ENCODE assay signal across 21 cellular contexts in genomic region chr17:50278526-50279180, GRCh38. TPM values are rescaled to one million over a fixed set of nuclear protein-coding genes. Genes with fewer than 3 reads are reported as not detected.
A peak's percentile ranks its signal among the peaks of the same experiment; 100 is the strongest.
DNase-seq lines count a peak whose midpoint lies in the region; ATAC-seq, FAIRE-seq and TF ChIP-seq lines count a peak whose summit lies in the region.
"Had no signal": no experiment of that assay in that cellular context is flagged by ENCODE, and none has a peak within 500 bp of the region (broad histone marks: within the 10 kb centered on the region; RNA-seq: fewer than 3 reads in every experiment).

No MANE protein-coding gene starts in this region.

- H3K9me3 ChIP-seq in left ventricle myocardium inferior (replicated peaks) (no peaks in the 10 kb centered on the region), keratinocyte (ENCODE audit: control insufficient read depth, low read depth, low read length) (no peaks in the 10 kb centered on the region), OCI-LY7 (ENCODE audit: low read length) (no peaks in the 10 kb centered on the region)

- CTCF ChIA-PET in RWPE1 (lab: Yijun Ruan, JAX) (interaction anchor here (0.7 to 0.9 kb wide), 3 partner anchors 18 to 80 kb away, joined by 3 to 4 read pairs (median 3); no protein-coding TSS in a partner anchor), OCI-LY7 (lab: Charles Lee; ENCODE audit: unreplicated experiment) (no interaction called here)

- H3K27me3 ChIP-seq in left ventricle myocardium inferior (ENCODE audit: low read depth) (peaks cover 80% of the 10 kb centered on the region), keratinocyte (ENCODE audit: control insufficient read depth, extremely low read depth, insufficient read depth, low read length) (no peaks in the 10 kb centered on the region)

- ATAC-seq in left ventricle myocardium superior, result no peak
- ATAC-seq: Panc1 had no signal

- TF ChIP-seq CTCF in left ventricle myocardium inferior (IDR thresholded peaks at IDR 0.05; ENCODE audit: borderline replicate concordance), result no peak
- no peak for TF ChIP-seq CTCF in RWPE1 (conservative IDR thresholded peaks at IDR 0.05; ENCODE audit: low read depth)
- TF ChIP-seq CTCF in keratinocyte (optimal IDR thresholded peaks at IDR 0.05 in 1 of 3, IDR thresholded peaks at IDR 0.05 in 1 of 3, conservative IDR thresholded peaks at IDR 0.05 in 1 of 3; ENCODE audit: extremely low read depth in 1 of 3, insufficient read depth in 2 of 3, low read length in 3 of 3), result no peak
- TF ChIP-seq CTCF in OCI-LY7 (conservative IDR thresholded peaks at IDR 0.05; ENCODE audit: low read length), result no peak

- peak overlapping the region; percentile 54 for H3K4me2 ChIP-seq in keratinocyte (ENCODE audit: control insufficient read depth, extremely low read depth, insufficient read depth, low read depth, low read length)
- no peak overlapping the region for H3K4me2 ChIP-seq in OCI-LY7 (ENCODE audit: low read length)

- H3K36me3 ChIP-seq in left ventricle myocardium inferior, result no peaks in the 10 kb centered on the region
- no peaks in the 10 kb centered on the region for H3K36me3 ChIP-seq in keratinocyte (ENCODE audit: control insufficient read depth in 2 of 2, extremely low read depth in 1 of 2, insufficient read depth in 2 of 2, low read length in 2 of 2)
- no peaks in the 10 kb centered on the region for H3K36me3 ChIP-seq in OCI-LY7 (ENCODE audit: insufficient read depth, low read length)

- H3K9me1 ChIP-seq in keratinocyte (ENCODE audit: control insufficient read depth, extremely low read depth, insufficient read depth, low read length), result no peaks in the 10 kb centered on the region

- dilution Hi-C loops in keratinocyte (cut with MboI; ENCODE audit: extremely low pct_ligation_motif_present, low sequenced_read_pairs), result no loop called here

- H3K4me1 ChIP-seq in left ventricle myocardium inferior, result no peaks in the 10 kb centered on the region
- peaks cover 29% of the 10 kb centered on the region for H3K4me1 ChIP-seq in keratinocyte (ENCODE audit: control insufficient read depth, extremely low read depth, insufficient read depth, low read length)
- H3K4me1 ChIP-seq in OCI-LY7 (ENCODE audit: insufficient read depth, low read length, poor library complexity, severe bottlenecking), result no peaks in the 10 kb centered on the region

- H2AFZ ChIP-seq in keratinocyte (ENCODE audit: control insufficient read depth, low read length) (no peak overlapping the region), OCI-LY7 (ENCODE audit: low read length) (no peak overlapping the region)

- no peaks in the 10 kb centered on the region for H3K9me2 ChIP-seq in OCI-LY7 (ENCODE audit: insufficient read depth, low read length)

- H3K27ac ChIP-seq in left ventricle myocardium inferior (replicated peaks) (no peak overlapping the region), RWPE1 (peak overlapping the region; percentile 77), keratinocyte (ENCODE audit: control insufficient read depth, insufficient read depth, low read length) (no peak overlapping the region), OCI-LY7 (ENCODE audit: low read depth, low read length, poor library complexity, severe bottlenecking) (no peak overlapping the region)
- H3K27ac ChIP-seq: C4-2B had no signal

- POLR2A ChIA-PET in RWPE1 (lab: Yijun Ruan, JAX; ENCODE audit: low non-redundant PET), result no interaction called here
- POLR2A ChIA-PET in OCI-LY7 (lab: Charles Lee), result no interaction called here

- H3K9ac ChIP-seq in keratinocyte (ENCODE audit: control insufficient read depth, extremely low read depth, insufficient read depth, low read length), result no peak overlapping the region

- no peaks in the 10 kb centered on the region for H4K20me1 ChIP-seq in keratinocyte (ENCODE audit: control insufficient read depth, extremely low read depth, insufficient read depth, low read length)
- H4K20me1 ChIP-seq in OCI-LY7 (ENCODE audit: insufficient read depth, low read length), result no peaks in the 10 kb centered on the region

- no peak for FAIRE-seq in keratinocyte (lab: Jason Lieb, UNC)
- FAIRE-seq: A204.1, GM12891, H1 had no signal

- peak; percentile 15 for DNase-seq in left ventricle myocardium superior
- DNase-seq in left ventricle myocardium inferior, result no peak
- no peak for DNase-seq in RWPE1 (ENCODE audit: low spot score)
- DNase-seq in keratinocyte (ENCODE audit: low read depth, low spot score), result no peak
- DNase-seq in dedifferentiated amniotic fluid mesenchymal stem cell (ENCODE audit: extremely low spot score), result no peak
- DNase-seq in OCI-LY7 (ENCODE audit: low spot score), result no peak
- no peak for DNase-seq in SHP77 (lab: John Stamatoyannopoulos, UW)
- no peak for DNase-seq in AG08395 (ENCODE audit: low spot score)
- DNase-seq: DMS 273 treated with DMSO at 0.1 percent for 48 hours, GF-D8, KG1, NCI-H1436 treated with DMSO at 0.1 percent for 48 hours, NCI-H2029 treated with DMSO at 0.1 percent for 48 hours, NCI-H510A, NCI-H774, SHP77 treated with DMSO at 0.1 percent for 48 hours had no signal

- H3K4me3 ChIP-seq in left ventricle myocardium inferior (no peak overlapping the region), keratinocyte (ENCODE audit: control insufficient read depth in 2 of 3, extremely low read depth in 1 of 3, insufficient read depth in 2 of 3, low read depth in 1 of 3, low read length in 3 of 3) (no peak overlapping the region), OCI-LY7 (ENCODE audit: low read depth, low read length, poor library complexity, severe bottlenecking) (no peak overlapping the region)

- BruUV-seq in OCI-LY7 (replicated peaks; lab: Mats Ljungman, UMichigan), result no TSS peak

- intact Hi-C loops in left ventricle myocardium superior (cut with micrococcal nuclease) (no loop called here), left ventricle myocardium inferior (cut with micrococcal nuclease) (no loop called here), OCI-LY7 (cut with micrococcal nuclease; ENCODE audit: unreplicated experiment) (no loop called here)

- H3K79me2 ChIP-seq in keratinocyte (ENCODE audit: control insufficient read depth, insufficient read depth, low read length), result no peaks in the 10 kb centered on the region
- H3K79me2 ChIP-seq in OCI-LY7 (ENCODE audit: insufficient read depth, low read depth, low read length), result no peaks in the 10 kb centered on the region

RNA-seq across cellular contexts. Expression of gene TMEM92, which starts 4.4 kb away (rescaled TPM):
- total RNA-seq in left ventricle myocardium superior, result not detected
- total RNA-seq in left ventricle myocardium inferior, result not detected
- 0.88 to 2.7 TPM (median 1.8 TPM) in 3 replicates for polyA plus RNA-seq in keratinocyte
- 0.12 TPM for polyA plus RNA-seq in keratinocyte (2011; ENCODE audit: low read depth)
- 1.4 and 3.3 TPM in 2 replicates for polyA plus RNA-seq in keratinocyte (2011; cell fraction: cytosol; rRNA removed)
- polyA plus RNA-seq in keratinocyte (2011; cell fraction: nucleus; rRNA removed), result 2.5 and 4.5 TPM in 2 replicates
- polyA plus RNA-seq in keratinocyte (2012; ENCODE audit: low replicate concordance), result 1.2 and 3.5 TPM in 2 replicates
- 1.2 to 7.1 TPM (median 1.9 TPM) in 3 replicates for polyA minus RNA-seq in keratinocyte
- not detected for polyA minus RNA-seq in keratinocyte (2011; cell fraction: cytosol; rRNA and poly(A)+ RNA removed)
- 1.6 and 2.2 TPM in 2 replicates for polyA minus RNA-seq in keratinocyte (2011; cell fraction: nucleus; rRNA and poly(A)+ RNA removed)
- total RNA-seq in OCI-LY7 (2014; rRNA removed; shearing (Covaris generic)), result not detected in 2 replicates
- total RNA-seq in OCI-LY7 (2022), result not detected in 2 replicates
